1 cellular context compared by ENCODE assay signal in the genomic region with DNA sequence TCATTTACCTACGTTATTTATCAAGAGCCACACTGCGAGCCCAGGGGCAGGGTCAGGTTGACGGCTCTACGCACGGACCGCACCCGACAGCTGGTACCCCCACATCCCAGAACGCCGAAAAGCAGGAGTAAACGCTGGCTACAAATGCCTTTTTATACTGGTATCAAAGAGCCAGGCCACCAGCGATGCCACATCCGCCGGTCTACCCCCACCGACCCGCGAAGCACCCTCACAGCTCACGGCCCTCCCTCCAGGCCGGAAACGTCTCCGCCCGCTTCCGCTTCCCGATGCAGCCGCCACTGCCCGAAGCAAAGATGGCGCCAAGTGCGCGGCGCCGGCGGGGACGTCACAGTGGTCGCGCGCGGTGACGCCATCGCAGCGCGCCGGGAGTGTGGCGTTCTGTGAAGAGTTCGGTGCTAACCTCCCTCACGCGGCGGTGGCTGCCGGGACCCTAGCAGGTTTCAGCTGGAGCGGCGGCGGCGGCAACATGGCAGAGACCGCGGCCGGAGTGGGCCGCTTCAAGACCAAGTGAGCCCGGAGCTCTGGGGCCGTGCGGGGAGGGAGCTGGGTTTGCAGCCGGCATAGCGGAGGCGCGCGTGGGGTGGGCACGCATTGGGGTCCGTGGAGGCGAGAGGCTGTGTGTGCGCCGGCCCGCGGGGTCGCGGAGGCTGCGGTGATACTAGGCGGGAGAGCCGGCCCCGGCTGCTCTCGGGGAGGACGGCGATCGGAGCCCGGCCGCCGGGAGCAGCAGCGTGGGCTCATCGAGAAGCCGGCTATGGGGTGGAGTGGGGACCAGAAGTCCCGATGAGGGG.
A peak's percentile ranks its signal among the peaks of the same experiment; 100 is the strongest.
TF ChIP-seq lines count a peak whose summit lies in the region.

A gene (plus strand): TSS at position 376 of the 812 bp plus-strand sequence. CDS start 112 bp downstream, at position 488.

TF ChIP-seq in HepG2, 621 proteins besides CTCF, POLR2A, EP300 and RAD21 (continued from another document and continues in another):
- TF ChIP-seq, protein P1, sequence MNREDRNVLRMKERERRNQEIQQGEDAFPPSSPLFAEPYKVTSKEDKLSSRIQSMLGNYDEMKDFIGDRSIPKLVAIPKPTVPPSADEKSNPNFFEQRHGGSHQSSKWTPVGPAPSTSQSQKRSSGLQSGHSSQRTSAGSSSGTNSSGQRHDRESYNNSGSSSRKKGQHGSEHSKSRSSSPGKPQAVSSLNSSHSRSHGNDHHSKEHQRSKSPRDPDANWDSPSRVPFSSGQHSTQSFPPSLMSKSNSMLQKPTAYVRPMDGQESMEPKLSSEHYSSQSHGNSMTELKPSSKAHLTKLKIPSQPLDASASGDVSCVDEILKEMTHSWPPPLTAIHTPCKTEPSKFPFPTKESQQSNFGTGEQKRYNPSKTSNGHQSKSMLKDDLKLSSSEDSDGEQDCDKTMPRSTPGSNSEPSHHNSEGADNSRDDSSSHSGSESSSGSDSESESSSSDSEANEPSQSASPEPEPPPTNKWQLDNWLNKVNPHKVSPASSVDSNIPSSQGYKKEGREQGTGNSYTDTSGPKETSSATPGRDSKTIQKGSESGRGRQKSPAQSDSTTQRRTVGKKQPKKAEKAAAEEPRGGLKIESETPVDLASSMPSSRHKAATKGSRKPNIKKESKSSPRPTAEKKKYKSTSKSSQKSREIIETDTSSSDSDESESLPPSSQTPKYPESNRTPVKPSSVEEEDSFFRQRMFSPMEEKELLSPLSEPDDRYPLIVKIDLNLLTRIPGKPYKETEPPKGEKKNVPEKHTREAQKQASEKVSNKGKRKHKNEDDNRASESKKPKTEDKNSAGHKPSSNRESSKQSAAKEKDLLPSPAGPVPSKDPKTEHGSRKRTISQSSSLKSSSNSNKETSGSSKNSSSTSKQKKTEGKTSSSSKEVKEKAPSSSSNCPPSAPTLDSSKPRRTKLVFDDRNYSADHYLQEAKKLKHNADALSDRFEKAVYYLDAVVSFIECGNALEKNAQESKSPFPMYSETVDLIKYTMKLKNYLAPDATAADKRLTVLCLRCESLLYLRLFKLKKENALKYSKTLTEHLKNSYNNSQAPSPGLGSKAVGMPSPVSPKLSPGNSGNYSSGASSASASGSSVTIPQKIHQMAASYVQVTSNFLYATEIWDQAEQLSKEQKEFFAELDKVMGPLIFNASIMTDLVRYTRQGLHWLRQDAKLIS (CRISPR knock-in tag; IDR thresholded peaks at IDR 0.05): no peak
- TF ChIP-seq, protein P2, sequence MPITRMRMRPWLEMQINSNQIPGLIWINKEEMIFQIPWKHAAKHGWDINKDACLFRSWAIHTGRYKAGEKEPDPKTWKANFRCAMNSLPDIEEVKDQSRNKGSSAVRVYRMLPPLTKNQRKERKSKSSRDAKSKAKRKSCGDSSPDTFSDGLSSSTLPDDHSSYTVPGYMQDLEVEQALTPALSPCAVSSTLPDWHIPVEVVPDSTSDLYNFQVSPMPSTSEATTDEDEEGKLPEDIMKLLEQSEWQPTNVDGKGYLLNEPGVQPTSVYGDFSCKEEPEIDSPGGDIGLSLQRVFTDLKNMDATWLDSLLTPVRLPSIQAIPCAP (CRISPR knock-in tag; IDR thresholded peaks at IDR 0.05; ENCODE audit: low read depth): no peak
- TF ChIP-seq RFX1 (IDR thresholded peaks at IDR 0.05) (no peak), ZNF333 (CRISPR knock-in tag; IDR thresholded peaks at IDR 0.05; ENCODE audit: borderline replicate concordance) (peak; percentile 83; the same call in 1 of the 2 replicates), SP140L (CRISPR knock-in tag; IDR thresholded peaks at IDR 0.05; ENCODE audit: borderline replicate concordance) (no peak), ZNF383 (CRISPR knock-in tag; IDR thresholded peaks at IDR 0.05; ENCODE audit: borderline replicate concordance) (peak; percentile 91; the same call in 1 of the 2 replicates), HCFC1 (IDR thresholded peaks at IDR 0.05; ENCODE audit: low read depth, low read length) (peak; percentile 98), NFYB (CRISPR knock-in tag; IDR thresholded peaks at IDR 0.05) (peak; percentile 73), EHMT2 (IDR thresholded peaks at IDR 0.05; ENCODE audit: borderline replicate concordance, low read depth, low read length) (no peak), TMF1 (CRISPR knock-in tag; IDR thresholded peaks at IDR 0.05; ENCODE audit: low read depth) (0 out of 2 replicates have a peak, but pooled peaks have one; percentile 49), ZNF501 (CRISPR knock-in tag; IDR thresholded peaks at IDR 0.05) (peak; percentile 93), ZSCAN30 (CRISPR knock-in tag; IDR thresholded peaks at IDR 0.05) (no peak), ZNF577 (CRISPR knock-in tag; IDR thresholded peaks at IDR 0.05; ENCODE audit: borderline replicate concordance, low read depth) (no peak), ZNF616 (CRISPR knock-in tag; IDR thresholded peaks at IDR 0.05; ENCODE audit: low read depth) (no peak), CEBPB (IDR thresholded peaks at IDR 0.05; ENCODE audit: borderline replicate concordance, low read depth, low read length) (no peak), ZNF432 (CRISPR knock-in tag; IDR thresholded peaks at IDR 0.05; ENCODE audit: borderline replicate concordance) (no peak), MTF1 (CRISPR knock-in tag; IDR thresholded peaks at IDR 0.05) (no peak), ZNF713 (CRISPR knock-in tag; IDR thresholded peaks at IDR 0.05) (peak; percentile 96), SAFB2 (CRISPR knock-in tag; IDR thresholded peaks at IDR 0.05; ENCODE audit: borderline replicate concordance, low read depth) (peak; percentile 68; the same call in 1 of the 2 replicates), ZNF780A (CRISPR knock-in tag; IDR thresholded peaks at IDR 0.05) (no peak; the same call in 1 of the 2 replicates), ASH2L (IDR thresholded peaks at IDR 0.05; ENCODE audit: insufficient read length, low read depth, low read length) (peak; percentile 68), PAX8 (CRISPR knock-in tag; IDR thresholded peaks at IDR 0.05; ENCODE audit: borderline replicate concordance) (0 out of 2 replicates have a peak, but pooled peaks have one; percentile 86), NAIF1 (CRISPR knock-in tag; IDR thresholded peaks at IDR 0.05; ENCODE audit: borderline replicate concordance) (no peak), ZFX (CRISPR knock-in tag; IDR thresholded peaks at IDR 0.05; ENCODE audit: low read depth) (peak; percentile 91), ERF (CRISPR knock-in tag; IDR thresholded peaks at IDR 0.05) (peak; percentile 97), ZNF589 (CRISPR knock-in tag; conservative IDR thresholded peaks at IDR 0.05) (peak; percentile 81), MXI1 (IDR thresholded peaks at IDR 0.05; ENCODE audit: borderline replicate concordance, low read depth, low read length) (peak; percentile 94; the same call in 1 of the 3 replicates)
- TF ChIP-seq, protein P3, sequence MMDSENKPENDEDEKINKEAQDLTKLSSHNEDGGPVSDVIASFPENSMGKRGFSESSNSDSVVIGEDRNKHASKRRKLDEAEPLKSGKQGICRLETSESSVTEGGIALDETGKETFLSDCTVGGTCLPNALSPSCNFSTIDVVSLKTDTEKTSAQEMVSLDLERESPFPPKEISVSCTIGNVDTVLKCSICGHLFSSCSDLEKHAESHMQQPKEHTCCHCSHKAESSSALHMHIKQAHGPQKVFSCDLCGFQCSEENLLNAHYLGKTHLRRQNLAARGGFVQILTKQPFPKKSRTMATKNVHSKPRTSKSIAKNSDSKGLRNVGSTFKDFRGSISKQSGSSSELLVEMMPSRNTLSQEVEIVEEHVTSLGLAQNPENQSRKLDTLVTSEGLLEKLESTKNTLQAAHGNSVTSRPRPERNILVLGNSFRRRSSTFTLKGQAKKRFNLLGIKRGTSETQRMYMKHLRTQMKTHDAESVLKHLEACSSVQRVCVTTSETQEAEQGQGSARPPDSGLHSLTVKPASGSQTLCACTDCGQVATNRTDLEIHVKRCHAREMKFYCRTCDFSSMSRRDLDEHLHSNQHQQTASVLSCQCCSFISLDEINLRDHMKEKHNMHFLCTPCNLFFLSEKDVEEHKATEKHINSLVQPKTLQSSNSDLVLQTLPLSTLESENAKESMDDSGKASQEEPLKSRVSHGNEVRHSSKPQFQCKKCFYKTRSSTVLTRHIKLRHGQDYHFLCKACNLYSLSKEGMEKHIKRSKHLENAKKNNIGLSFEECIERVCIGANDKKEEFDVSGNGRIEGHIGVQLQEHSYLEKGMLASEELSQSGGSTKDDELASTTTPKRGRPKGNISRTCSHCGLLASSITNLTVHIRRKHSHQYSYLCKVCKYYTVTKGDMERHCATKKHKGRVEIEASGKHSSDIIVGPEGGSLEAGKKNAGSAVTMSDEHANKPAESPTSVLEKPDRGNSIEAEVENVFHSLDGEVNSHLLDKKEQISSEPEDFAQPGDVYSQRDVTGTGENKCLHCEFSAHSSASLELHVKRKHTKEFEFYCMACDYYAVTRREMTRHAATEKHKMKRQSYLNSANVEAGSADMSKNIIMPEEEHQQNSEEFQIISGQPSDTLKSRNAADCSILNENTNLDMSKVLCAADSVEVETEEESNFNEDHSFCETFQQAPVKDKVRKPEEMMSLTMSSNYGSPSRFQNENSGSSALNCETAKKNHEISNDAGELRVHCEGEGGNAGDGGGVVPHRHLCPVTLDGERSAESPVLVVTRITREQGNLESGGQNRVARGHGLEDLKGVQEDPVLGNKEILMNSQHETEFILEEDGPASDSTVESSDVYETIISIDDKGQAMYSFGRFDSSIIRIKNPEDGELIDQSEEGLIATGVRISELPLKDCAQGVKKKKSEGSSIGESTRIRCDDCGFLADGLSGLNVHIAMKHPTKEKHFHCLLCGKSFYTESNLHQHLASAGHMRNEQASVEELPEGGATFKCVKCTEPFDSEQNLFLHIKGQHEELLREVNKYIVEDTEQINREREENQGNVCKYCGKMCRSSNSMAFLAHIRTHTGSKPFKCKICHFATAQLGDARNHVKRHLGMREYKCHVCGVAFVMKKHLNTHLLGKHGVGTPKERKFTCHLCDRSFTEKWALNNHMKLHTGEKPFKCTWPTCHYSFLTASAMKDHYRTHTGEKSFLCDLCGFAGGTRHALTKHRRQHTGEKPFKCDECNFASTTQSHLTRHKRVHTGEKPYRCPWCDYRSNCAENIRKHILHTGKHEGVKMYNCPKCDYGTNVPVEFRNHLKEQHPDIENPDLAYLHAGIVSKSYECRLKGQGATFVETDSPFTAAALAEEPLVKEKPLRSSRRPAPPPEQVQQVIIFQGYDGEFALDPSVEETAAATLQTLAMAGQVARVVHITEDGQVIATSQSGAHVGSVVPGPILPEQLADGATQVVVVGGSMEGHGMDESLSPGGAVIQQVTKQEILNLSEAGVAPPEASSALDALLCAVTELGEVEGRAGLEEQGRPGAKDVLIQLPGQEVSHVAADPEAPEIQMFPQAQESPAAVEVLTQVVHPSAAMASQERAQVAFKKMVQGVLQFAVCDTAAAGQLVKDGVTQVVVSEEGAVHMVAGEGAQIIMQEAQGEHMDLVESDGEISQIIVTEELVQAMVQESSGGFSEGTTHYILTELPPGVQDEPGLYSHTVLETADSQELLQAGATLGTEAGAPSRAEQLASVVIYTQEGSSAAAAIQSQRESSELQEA (CRISPR knock-in tag; IDR thresholded peaks at IDR 0.05; ENCODE audit: not compliant biosample characterization): peak; percentile 39
- TF ChIP-seq, protein P4, sequence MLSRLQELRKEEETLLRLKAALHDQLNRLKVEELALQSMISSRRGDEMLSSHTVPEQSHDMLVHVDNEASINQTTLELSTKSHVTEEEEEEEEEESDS (CRISPR knock-in tag; IDR thresholded peaks at IDR 0.05; ENCODE audit: borderline replicate concordance): no peak
- TF ChIP-seq, protein P5, sequence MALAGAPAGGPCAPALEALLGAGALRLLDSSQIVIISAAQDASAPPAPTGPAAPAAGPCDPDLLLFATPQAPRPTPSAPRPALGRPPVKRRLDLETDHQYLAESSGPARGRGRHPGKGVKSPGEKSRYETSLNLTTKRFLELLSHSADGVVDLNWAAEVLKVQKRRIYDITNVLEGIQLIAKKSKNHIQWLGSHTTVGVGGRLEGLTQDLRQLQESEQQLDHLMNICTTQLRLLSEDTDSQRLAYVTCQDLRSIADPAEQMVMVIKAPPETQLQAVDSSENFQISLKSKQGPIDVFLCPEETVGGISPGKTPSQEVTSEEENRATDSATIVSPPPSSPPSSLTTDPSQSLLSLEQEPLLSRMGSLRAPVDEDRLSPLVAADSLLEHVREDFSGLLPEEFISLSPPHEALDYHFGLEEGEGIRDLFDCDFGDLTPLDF (CRISPR knock-in tag; IDR thresholded peaks at IDR 0.05): peak; percentile 76; the same call in 1 of the 2 replicates
- TF ChIP-seq, protein P6, sequence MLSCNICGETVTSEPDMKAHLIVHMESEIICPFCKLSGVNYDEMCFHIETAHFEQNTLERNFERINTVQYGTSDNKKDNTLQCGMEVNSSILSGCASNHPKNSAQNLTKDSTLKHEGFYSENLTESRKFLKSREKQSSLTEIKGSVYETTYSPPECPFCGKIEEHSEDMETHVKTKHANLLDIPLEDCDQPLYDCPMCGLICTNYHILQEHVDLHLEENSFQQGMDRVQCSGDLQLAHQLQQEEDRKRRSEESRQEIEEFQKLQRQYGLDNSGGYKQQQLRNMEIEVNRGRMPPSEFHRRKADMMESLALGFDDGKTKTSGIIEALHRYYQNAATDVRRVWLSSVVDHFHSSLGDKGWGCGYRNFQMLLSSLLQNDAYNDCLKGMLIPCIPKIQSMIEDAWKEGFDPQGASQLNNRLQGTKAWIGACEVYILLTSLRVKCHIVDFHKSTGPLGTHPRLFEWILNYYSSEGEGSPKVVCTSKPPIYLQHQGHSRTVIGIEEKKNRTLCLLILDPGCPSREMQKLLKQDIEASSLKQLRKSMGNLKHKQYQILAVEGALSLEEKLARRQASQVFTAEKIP (CRISPR knock-in tag; IDR thresholded peaks at IDR 0.05; ENCODE audit: borderline replicate concordance): no peak
- TF ChIP-seq, protein P7, sequence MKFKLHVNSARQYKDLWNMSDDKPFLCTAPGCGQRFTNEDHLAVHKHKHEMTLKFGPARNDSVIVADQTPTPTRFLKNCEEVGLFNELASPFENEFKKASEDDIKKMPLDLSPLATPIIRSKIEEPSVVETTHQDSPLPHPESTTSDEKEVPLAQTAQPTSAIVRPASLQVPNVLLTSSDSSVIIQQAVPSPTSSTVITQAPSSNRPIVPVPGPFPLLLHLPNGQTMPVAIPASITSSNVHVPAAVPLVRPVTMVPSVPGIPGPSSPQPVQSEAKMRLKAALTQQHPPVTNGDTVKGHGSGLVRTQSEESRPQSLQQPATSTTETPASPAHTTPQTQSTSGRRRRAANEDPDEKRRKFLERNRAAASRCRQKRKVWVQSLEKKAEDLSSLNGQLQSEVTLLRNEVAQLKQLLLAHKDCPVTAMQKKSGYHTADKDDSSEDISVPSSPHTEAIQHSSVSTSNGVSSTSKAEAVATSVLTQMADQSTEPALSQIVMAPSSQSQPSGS (CRISPR knock-in tag; IDR thresholded peaks at IDR 0.05): peak; percentile 86
- TF ChIP-seq, protein P8, sequence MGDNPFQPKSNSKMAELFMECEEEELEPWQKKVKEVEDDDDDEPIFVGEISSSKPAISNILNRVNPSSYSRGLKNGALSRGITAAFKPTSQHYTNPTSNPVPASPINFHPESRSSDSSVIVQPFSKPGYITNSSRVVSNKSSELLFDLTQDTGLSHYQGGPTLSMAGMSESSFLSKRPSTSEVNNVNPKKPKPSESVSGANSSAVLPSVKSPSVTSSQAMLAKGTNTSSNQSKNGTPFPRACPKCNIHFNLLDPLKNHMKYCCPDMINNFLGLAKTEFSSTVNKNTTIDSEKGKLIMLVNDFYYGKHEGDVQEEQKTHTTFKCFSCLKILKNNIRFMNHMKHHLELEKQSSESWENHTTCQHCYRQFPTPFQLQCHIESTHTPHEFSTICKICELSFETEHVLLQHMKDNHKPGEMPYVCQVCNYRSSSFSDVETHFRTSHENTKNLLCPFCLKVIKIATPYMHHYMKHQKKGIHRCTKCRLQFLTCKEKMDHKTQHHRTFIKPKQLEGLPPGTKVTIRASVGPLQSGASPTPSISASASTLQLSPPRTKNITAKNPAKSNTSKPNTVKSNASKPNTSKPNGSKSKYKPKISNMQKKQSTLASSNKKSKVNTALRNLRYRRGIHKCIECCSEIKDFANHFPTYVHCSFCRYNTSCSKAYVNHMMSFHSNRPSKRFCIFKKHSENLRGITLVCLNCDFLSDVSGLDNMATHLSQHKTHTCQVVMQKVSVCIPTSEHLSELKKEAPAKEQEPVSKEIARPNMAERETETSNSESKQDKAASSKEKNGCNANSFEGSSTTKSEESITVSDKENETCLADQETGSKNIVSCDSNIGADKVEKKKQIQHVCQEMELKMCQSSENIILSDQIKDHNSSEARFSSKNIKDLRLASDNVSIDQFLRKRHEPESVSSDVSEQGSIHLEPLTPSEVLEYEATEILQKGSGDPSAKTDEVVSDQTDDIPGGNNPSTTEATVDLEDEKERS (CRISPR knock-in tag; IDR thresholded peaks at IDR 0.05): peak; percentile 91; the same call in 1 of the 2 replicates
